In the genomic region with DNA sequence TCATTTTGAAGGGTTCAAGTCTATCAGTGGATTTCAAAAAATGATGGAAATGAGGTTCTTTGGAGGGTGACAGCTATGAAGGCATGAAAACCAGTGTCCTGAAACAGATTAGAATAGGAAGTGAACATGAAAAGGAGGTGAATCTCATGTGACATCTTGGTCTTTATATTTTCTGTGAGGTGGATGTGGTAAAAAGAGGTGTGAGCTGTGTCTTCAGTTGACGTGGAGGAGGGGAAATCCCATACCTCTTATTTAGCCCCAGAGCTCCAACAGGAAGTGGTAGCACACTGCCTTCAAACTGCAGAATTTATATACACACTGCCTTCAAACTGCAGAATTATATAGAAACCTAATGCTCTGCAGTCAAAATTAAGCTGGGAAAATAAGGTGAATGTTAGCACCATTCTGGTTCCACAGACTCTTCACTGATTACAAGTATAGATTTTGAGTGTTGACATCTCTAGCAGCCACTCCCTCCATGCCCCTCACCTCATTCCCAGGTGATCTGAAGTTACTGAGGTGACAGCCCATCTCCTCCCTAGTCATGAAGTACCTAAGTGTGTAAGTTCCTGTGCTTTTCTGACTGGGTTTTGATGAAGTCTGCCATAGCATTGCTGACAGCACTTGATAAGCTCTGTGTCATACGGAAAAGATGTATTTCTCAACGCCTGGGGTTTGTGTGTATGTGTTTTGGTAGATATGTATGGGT, we compare ENCODE assay signal across 8 cellular contexts. TPM values are rescaled to one million over a fixed set of nuclear protein-coding genes. Genes with fewer than 3 reads are reported as not detected.
A peak's percentile ranks its signal among the peaks of the same experiment; 100 is the strongest.
DNase-seq lines count a peak whose midpoint lies in the region; ATAC-seq, FAIRE-seq and TF ChIP-seq lines count a peak whose summit lies in the region.

No MANE protein-coding gene starts in this region.

- no peaks in the 10 kb centered on the region for H3K27me3 ChIP-seq in gastroesophageal sphincter

- no peak for TF ChIP-seq EP300 in gastroesophageal sphincter (IDR thresholded peaks at IDR 0.05)

- peak overlapping the region; percentile 93 to 99 for H3K27ac Mint-ChIP-seq in natural killer cell

- WGBS in gastroesophageal sphincter (ENCODE audit: low coverage in 1 of 2), 2 donors: 70 to 73% methylated on average over 3 of the region's 3 CpGs

- H3K4me1 Mint-ChIP-seq in natural killer cell: peaks cover 71 to 79% of the 10 kb centered on the region in 2 donors

- TF ChIP-seq CTCF in natural killer cell (IDR thresholded peaks at IDR 0.05) (no peak), gastroesophageal sphincter (IDR thresholded peaks at IDR 0.05) (no peak)

- no peaks in the 10 kb centered on the region for H3K27me3 Mint-ChIP-seq in natural killer cell (ENCODE audit: low read depth in 2 of 2)

- H3K9me3 ChIP-seq in gastroesophageal sphincter: no peaks in the 10 kb centered on the region

- DNase-seq in GM19239 (ENCODE audit: insufficient read length, low spot score): no peak
- DNase-seq in activated T-cell treated with anti-CD3 and anti-CD28 coated beads, Interleukin-2, amount 50 U/mL, for 1 hour: peak; percentile 42
- peak; percentile 41 for DNase-seq in natural killer cell
- no peak for DNase-seq in HuH-7 (ENCODE audit: low spot score)
- DNase-seq in amniotic stem cell (lab: John Stamatoyannopoulos, UW): no peak

- peak overlapping the region in 1 of 2 donors; percentile 84 for H3K4me3 ChIP-seq in gastroesophageal sphincter

- H3K4me3 Mint-ChIP-seq in natural killer cell: peak overlapping the region; percentile 97

- H3K9me3 Mint-ChIP-seq in natural killer cell: no peaks in the 10 kb centered on the region

- no peaks in the 10 kb centered on the region for H3K36me3 Mint-ChIP-seq in natural killer cell

- ATAC-seq in HG03442 (IDR thresholded peaks at IDR 0.05; ENCODE audit: unreplicated experiment) (peak; percentile 32), natural killer cell (peak; percentile 59 to 77 (median 73)), HG03039 (IDR thresholded peaks at IDR 0.05; ENCODE audit: unreplicated experiment) (no peak), gastroesophageal sphincter (no peak)

- no peak overlapping the region for H3K27ac ChIP-seq in gastroesophageal sphincter

- peak; percentile 98 for FAIRE-seq in GM19239 (lab: Jason Lieb, UNC)

- intact Hi-C loops in natural killer cell (cut with micrococcal nuclease): loop anchor here (1.0 to 10.0 kb wide), 8 partner anchors 11 to 903 kb away; partner anchors contain the start of genes CIAO2A, LACTB and SNX1

- H3K36me3 ChIP-seq in gastroesophageal sphincter: no peaks in the 10 kb centered on the region

- H3K4me1 ChIP-seq in gastroesophageal sphincter: peaks cover 0 to 74% (median 0%) of the 10 kb centered on the region in 3 donors

- TF ChIP-seq POLR2A in gastroesophageal sphincter (IDR thresholded peaks at IDR 0.05): no peak

RNA-seq across cellular contexts. Expression of gene RAB8B, which starts 2.6 kb away (rescaled TPM):
- total RNA-seq in natural killer cell (100 to 1,000 TPM; 128 to 155 (median 137) TPM), gastroesophageal sphincter (10 to 100 TPM; 26.1 to 48.1 (median 33.0) TPM)

RNA-seq across cellular contexts. Expression of gene RPS27L, which starts 34.8 kb away (rescaled TPM):
- total RNA-seq in natural killer cell (10 to 100 TPM; 50.4 to 63.3 (median 52.2) TPM), gastroesophageal sphincter (100 to 1,000 TPM in 3 of 4 donors, 10 to 100 TPM in 1; 85.1 to 118 (median 106) TPM)

Comparison
In these comparisons a context has a peak if more than half of its experiments do, and no peak if none do; other contexts are left out.
1. DNase-seq: peak in activated T-cell treated with anti-CD3 and anti-CD28 coated beads, Interleukin-2, amount 50 U/mL, for 1 hour (single experiment) and natural killer cell (single experiment); none in GM19239 (single experiment), HuH-7 (single experiment) and amniotic stem cell (single experiment).
2. ATAC-seq: peak in HG03442 (single experiment) and natural killer cell (3 of 3); none in HG03039 (single experiment) and gastroesophageal sphincter (single experiment).